ENCODE assay signal across 8 cellular contexts in the genomic region with DNA sequence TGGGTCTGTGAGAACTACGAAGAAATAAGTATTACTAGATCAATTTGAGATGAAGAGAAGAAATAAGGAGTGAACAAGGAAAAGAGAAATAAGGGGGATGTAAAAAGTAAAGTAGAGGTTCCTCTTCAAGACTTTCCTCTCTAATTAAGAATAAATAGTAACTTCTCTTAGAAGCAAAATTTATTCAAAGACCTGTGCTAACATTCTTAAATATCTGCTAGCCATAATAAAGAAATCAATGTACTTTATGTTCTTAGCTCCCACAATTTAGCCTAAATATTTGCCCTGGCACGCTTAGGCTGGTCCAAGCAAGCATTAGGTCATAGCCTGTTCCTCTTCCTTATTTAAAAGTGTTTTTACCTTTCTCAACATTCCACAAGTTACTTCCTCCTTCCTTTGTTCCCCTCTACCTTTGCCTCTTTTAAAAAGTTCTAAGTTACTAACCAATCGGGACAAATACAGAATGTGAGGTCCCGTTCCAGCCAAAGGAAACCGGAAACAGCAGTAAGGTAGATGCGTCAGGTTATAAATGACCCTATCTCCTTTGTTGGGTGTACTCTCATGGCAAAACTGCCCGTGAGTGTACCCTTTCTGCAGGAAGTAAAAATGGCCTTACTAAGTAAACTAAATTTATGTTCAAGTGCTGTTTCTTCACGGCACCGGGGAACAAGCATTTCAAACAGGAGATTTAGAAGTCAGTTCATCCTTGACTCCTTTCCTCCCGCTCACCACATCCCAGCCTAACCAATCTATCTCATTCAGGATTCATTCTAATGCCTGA.
DNase-seq lines count a peak whose midpoint lies in the region; ATAC-seq, FAIRE-seq and TF ChIP-seq lines count a peak whose summit lies in the region.
"Not testable (repeated sequence)": the region's sequence is repeated elsewhere in the genome, so short reads cannot be mapped to it uniquely, and the experiment has no call there.

No MANE protein-coding gene starts in this region.

- CTCF ChIA-PET in A549 (lab: Yijun Ruan, JAX): not testable (repeated sequence)

- not testable (repeated sequence) for H3K27me3 Mint-ChIP-seq in activated T-cell treated with anti-CD3 and anti-CD28 coated beads, Interleukin-2, amount 50 U/mL, for 24 hours; memory B cell

- TF ChIP-seq CTCF in A549 (IDR thresholded peaks at IDR 0.05); NB4 (IDR thresholded peaks at IDR 0.05; ENCODE audit: low read depth, low read length); spleen (IDR thresholded peaks at IDR 0.05 in 8 of 11, conservative IDR thresholded peaks at IDR 0.05 in 3 of 11): not testable (repeated sequence)
- TF ChIP-seq CTCF in esophagus squamous epithelium (IDR thresholded peaks at IDR 0.05): peak in 1 of 6 experiments; percentile 6

- TF ChIP-seq POLR2A in A549 (IDR thresholded peaks at IDR 0.05; ENCODE audit: low read length); GM12891 (IDR thresholded peaks at IDR 0.05; ENCODE audit: low read depth, low read length); NB4 (IDR thresholded peaks at IDR 0.05; ENCODE audit: extremely low read depth, insufficient read length); esophagus squamous epithelium (IDR thresholded peaks at IDR 0.05); spleen (IDR thresholded peaks at IDR 0.05): not testable (repeated sequence)

- not testable (repeated sequence) for H3K9me3 Mint-ChIP-seq in activated T-cell treated with anti-CD3 and anti-CD28 coated beads, Interleukin-2, amount 50 U/mL, for 24 hours; memory B cell

- H3K36me3 Mint-ChIP-seq in activated T-cell treated with anti-CD3 and anti-CD28 coated beads, Interleukin-2, amount 50 U/mL, for 24 hours (ENCODE audit: low read depth): peaks cover 31% of the 10 kb centered on the region
- H3K36me3 Mint-ChIP-seq in memory B cell: peaks cover 29% of the 10 kb centered on the region

- H3K4me1 ChIP-seq in A549 (peaks cover 16% of the 10 kb centered on the region; the same call in 2 of the 3 replicates), esophagus squamous epithelium (peaks cover 21 to 80% (median 42%) of the 10 kb centered on the region in 3 donors), spleen (peaks cover 5 to 82% (median 23%) of the 10 kb centered on the region in 6 donors)

- peaks cover 61% of the 10 kb centered on the region for H3K4me1 Mint-ChIP-seq in activated T-cell treated with anti-CD3 and anti-CD28 coated beads, Interleukin-2, amount 50 U/mL, for 24 hours (ENCODE audit: low read depth)
- H3K4me1 Mint-ChIP-seq in memory B cell: peaks cover 60% of the 10 kb centered on the region

- WGBS in A549 (ENCODE audit: missing lambda C conversion rate): 87% methylated on average over 10 of the region's 10 CpGs
- WGBS in esophagus squamous epithelium, 2 donors: 33 to 40% methylated on average over 10 of the region's 10 CpGs
- 54 to 78% (median 64%) methylated on average over 10 of the region's 10 CpGs for WGBS in spleen, 5 donors

- not testable (repeated sequence) for TF ChIP-seq EP300 in A549 (IDR thresholded peaks at IDR 0.05)

- not testable (repeated sequence) for H3K27me3 ChIP-seq in esophagus squamous epithelium; spleen (replicated peaks in 1 of 7)

- ATAC-seq in A549; memory B cell (ENCODE audit: low read depth): not testable (repeated sequence)

- H3K4me2 ChIP-seq in A549: not testable (repeated sequence)

- H3K4me3 Mint-ChIP-seq in activated T-cell treated with anti-CD3 and anti-CD28 coated beads, Interleukin-2, amount 50 U/mL, for 24 hours; memory B cell: not testable (repeated sequence)

- peak overlapping the region; percentile 20 for H3K27ac Mint-ChIP-seq in activated T-cell treated with anti-CD3 and anti-CD28 coated beads, Interleukin-2, amount 50 U/mL, for 24 hours
- peak overlapping the region; percentile 3 for H3K27ac Mint-ChIP-seq in memory B cell

- TF ChIP-seq RAD21 in A549 (conservative IDR thresholded peaks at IDR 0.05 in 1 of 2, IDR thresholded peaks at IDR 0.05 in 1 of 2): not testable (repeated sequence)

- DNase-seq in A549 (ENCODE audit: low read depth in 1 of 2, low spot score in 1 of 2) (peak in 1 of 2 experiments; percentile 10), NB4 (ENCODE audit: low read depth) (peak; percentile 30), cerebellar cortex (ENCODE audit: low spot score) (peak; percentile 2)
- DNase-seq in GM12891 (ENCODE audit: insufficient read length, low spot score); activated T-cell treated with anti-CD3 and anti-CD28 coated beads, Interleukin-2, amount 50 U/mL, for 24 hours; esophagus squamous epithelium (lab: John Stamatoyannopoulos, UW); memory B cell (ENCODE audit: low spot score in 2 of 2); spleen: not testable (repeated sequence)

- POLR2A ChIA-PET in A549 (lab: Yijun Ruan, JAX): not testable (repeated sequence)

- H3K36me3 ChIP-seq in esophagus squamous epithelium: peaks cover 0 to 11% (median 0%) of the 10 kb centered on the region in 3 donors
- peaks cover 0 to 26% (median 4%) of the 10 kb centered on the region in 6 donors for H3K36me3 ChIP-seq in spleen

- H3K27ac ChIP-seq in A549: not testable (repeated sequence)
- H3K27ac ChIP-seq in esophagus squamous epithelium (peak overlapping the region; percentile 74 to 83 (median 80)), spleen (peak overlapping the region in 6 of 8 donors; percentile 2 to 71 (median 38))

- FAIRE-seq in A549 (lab: Jason Lieb, UNC): not testable (repeated sequence)
- peak; percentile 62 for FAIRE-seq in GM12891 (lab: Jason Lieb, UNC)

- H3K9me3 ChIP-seq in A549, esophagus squamous epithelium, spleen: not testable (repeated sequence)

- intact Hi-C loops in esophagus squamous epithelium (cut with DNase I); spleen (cut with DNase I; ENCODE audit: low total_unique reads): not testable (repeated sequence)

- H3K4me3 ChIP-seq in A549; NB4 (ENCODE audit: low read depth, low read length): not testable (repeated sequence)
- H3K4me3 ChIP-seq in esophagus squamous epithelium: peak overlapping the region in 2 of 4 donors; percentile 9 to 10
- peak overlapping the region in 1 of 8 donors; percentile 4 for H3K4me3 ChIP-seq in spleen

TF ChIP-seq in A549, 52 proteins besides CTCF, POLR2A, EP300 and RAD21:
- 0 out of 2 replicates have a peak, but pooled peaks have one; percentile 64 for TF ChIP-seq FOSB (CRISPR knock-in tag; IDR thresholded peaks at IDR 0.05)
